In the genomic region with DNA sequence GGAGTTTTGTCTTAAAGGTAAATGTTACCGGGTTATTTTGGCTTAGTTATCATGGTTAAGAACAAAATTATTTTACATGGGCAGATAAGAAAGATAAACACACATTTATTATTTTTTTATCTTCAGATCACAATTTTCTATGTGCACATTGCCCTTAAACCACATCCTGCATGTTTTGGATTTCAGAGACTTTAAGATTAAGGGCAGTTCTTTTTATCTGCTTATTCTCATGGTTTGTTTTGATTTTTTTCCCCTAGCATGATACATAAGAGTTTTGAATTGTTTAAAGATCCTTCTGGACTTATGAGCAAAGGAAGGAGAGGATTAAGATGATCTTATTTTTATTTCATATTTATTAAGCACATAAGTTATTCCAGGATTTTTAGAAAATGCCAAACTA, we compare ENCODE assay signal across 19 cellular contexts.
"Had no signal": no experiment of that assay in that cellular context is flagged by ENCODE, and none has a peak within 500 bp of the region (broad histone marks: within the 10 kb centered on the region; RNA-seq: fewer than 3 reads in every experiment).

No MANE protein-coding gene starts in this region.

- H3K4me3 Mint-ChIP-seq: activated CD4-positive, alpha-beta T cell treated with anti-CD3 and anti-CD28 coated beads for 36 hours; endodermal cell; memory B cell; naive B cell; neural crest cell; WTC11 had no signal

- ATAC-seq: activated CD4-positive, alpha-beta T cell treated with anti-CD3 and anti-CD28 coated beads for 36 hours; activated naive CD4-positive, alpha-beta T cell treated with anti-CD3 and anti-CD28 coated beads, Interleukin-2, amount 50 U/mL, for 72 hours; body of pancreas; mucosa of descending colon; WTC11 had no signal

- H3K9me3 ChIP-seq: body of pancreas, right atrium auricular region, vagina had no signal

- H3K27me3 Mint-ChIP-seq: activated CD4-positive, alpha-beta T cell treated with anti-CD3 and anti-CD28 coated beads for 36 hours; naive B cell; progenitor cell of endocrine pancreas had no signal

- H3K4me3 ChIP-seq: body of pancreas, mucosa of descending colon, right atrium auricular region, stomach, vagina had no signal

- H3K4me1 Mint-ChIP-seq: endodermal cell, memory B cell, naive B cell, neural crest cell, WTC11 had no signal

- H3K27ac Mint-ChIP-seq: activated CD4-positive, alpha-beta T cell treated with anti-CD3 and anti-CD28 coated beads for 36 hours; activated naive CD4-positive, alpha-beta T cell treated with anti-CD3 and anti-CD28 coated beads, Interleukin-2, amount 50 U/mL, for 72 hours; endodermal cell; memory B cell; progenitor cell of endocrine pancreas; WTC11 had no signal

- DNase-seq: activated CD4-positive, alpha-beta T cell treated with anti-CD3 and anti-CD28 coated beads for 36 hours; activated CD4-positive, alpha-beta T cell treated with anti-CD3 and anti-CD28 coated beads, Interleukin-2, amount 50 U/mL, for 48 hours; activated gamma-delta T cell treated with Interleukin-2 at 50 U/mL for 16 hours; amniotic stem cell; body of pancreas; endodermal cell; mucosa of descending colon; naive B cell; stimulated activated CD4-positive, alpha-beta T cell treated with anti-CD3 and anti-CD28 coated beads, Interleukin-15, amount 100 ng/mL, for 24 hours; stimulated activated CD4-positive, alpha-beta T cell treated with anti-CD3 and anti-CD28 coated beads, Interleukin-2, amount 100 ng/mL, for 48 hours; stomach; trophoblast cell had no signal

- H3K36me3 Mint-ChIP-seq: WTC11 had no signal
